ENCODE assay signal across 9 cellular contexts in genomic region chr4:1208266-1208961, GRCh38. TPM values are rescaled to one million over a fixed set of nuclear protein-coding genes. Genes with fewer than 3 reads are reported as not detected.
DNase-seq lines count a peak whose midpoint lies in the region; TF ChIP-seq lines count a peak whose summit lies in the region.
"Had no signal": no experiment of that assay in that cellular context is flagged by ENCODE, and none has a peak within 500 bp of the region (broad histone marks: within the 10 kb centered on the region; RNA-seq: fewer than 3 reads in every experiment).

No MANE protein-coding gene starts in this region.

- no peaks in the 10 kb centered on the region for H3K9me3 ChIP-seq in breast epithelium
- H3K9me3 ChIP-seq in mammary epithelial cell (replicated peaks; ENCODE audit: insufficient read depth, low read length) = no peaks in the 10 kb centered on the region

- dilution Hi-C loops in mammary epithelial cell (cut with HindIII; ENCODE audit: low sequenced_read_pairs) = no loop called here

- no peak for TF ChIP-seq POLR2A in breast epithelium (IDR thresholded peaks at IDR 0.05)

- intact Hi-C loops in breast epithelium (cut with DNase I; ENCODE audit: low total_unique reads) (no loop called here), mammary epithelial cell (cut with micrococcal nuclease) (no loop called here)

- no peaks in the 10 kb centered on the region for H3K27me3 ChIP-seq in breast epithelium
- H3K27me3 ChIP-seq in mammary epithelial cell (ENCODE audit: insufficient read depth, low read length) = no peaks in the 10 kb centered on the region

- H3K4me3 Mint-ChIP-seq in mesothelial cell of epicardium = no peak overlapping the region

- H2AFZ ChIP-seq in mammary epithelial cell (ENCODE audit: low read depth, low read length) = no peak overlapping the region

- H3K4me1 Mint-ChIP-seq in mesothelial cell of epicardium = peaks cover 6% of the 10 kb centered on the region

- H3K4me1 ChIP-seq in breast epithelium = peaks cover 3 to 5% of the 10 kb centered on the region in 2 donors
- no peaks in the 10 kb centered on the region for H3K4me1 ChIP-seq in mammary epithelial cell (ENCODE audit: insufficient read depth, low read length)

- no TSS peak for BruUV-seq in mammary epithelial cell (replicated peaks; lab: Mats Ljungman, UMichigan)

- WGBS in mammary epithelial cell (ENCODE audit: low coverage, missing lambda C conversion rate) = 99% methylated on average over 22 of the region's 37 CpGs

- H3K27ac Mint-ChIP-seq in mesothelial cell of epicardium = peak overlapping the region; percentile 71

- H3K27ac ChIP-seq in breast epithelium (peak overlapping the region; percentile 40 to 85), mammary epithelial cell (ENCODE audit: insufficient read depth, low read depth, low read length) (no peak overlapping the region)

- TF ChIP-seq CTCF in breast epithelium (IDR thresholded peaks at IDR 0.05) (no peak), mammary epithelial cell (conservative IDR thresholded peaks at IDR 0.05 in 1 of 2, IDR thresholded peaks at IDR 0.05 in 1 of 2; ENCODE audit: extremely low read depth in 1 of 2, insufficient read depth in 1 of 2, low read depth in 1 of 2, low read length in 2 of 2) (no peak), choroid plexus epithelial cell (conservative IDR thresholded peaks at IDR 0.05; ENCODE audit: low read depth, low read length) (no peak), mesothelial cell of epicardium (IDR thresholded peaks at IDR 0.05; ENCODE audit: unreplicated experiment) (no peak)

- H3K4me2 ChIP-seq in mammary epithelial cell (ENCODE audit: insufficient read depth, low read depth, low read length) = no peak overlapping the region

- H3K27me3 Mint-ChIP-seq in mesothelial cell of epicardium (ENCODE audit: low read depth) = no peaks in the 10 kb centered on the region

- no peaks in the 10 kb centered on the region for H3K9me3 Mint-ChIP-seq in mesothelial cell of epicardium

- peak overlapping the region in 1 of 3 donors; percentile 40 for H3K4me3 ChIP-seq in breast epithelium
- H3K4me3 ChIP-seq in mammary epithelial cell (replicated peaks in 1 of 3; ENCODE audit: insufficient read depth in 1 of 3, low read depth in 2 of 3, low read length in 3 of 3) = no peak overlapping the region
- no peak overlapping the region for H3K4me3 ChIP-seq in choroid plexus epithelial cell (ENCODE audit: low read depth, low read length)

- in situ Hi-C loops in mammary epithelial cell (cut with MboI; ENCODE audit: low sequenced_read_pairs in 2 of 2) = no loop called here

- H3K36me3 ChIP-seq in breast epithelium (no peaks in the 10 kb centered on the region), mammary epithelial cell (ENCODE audit: insufficient read depth, low read length) (peaks cover 10% of the 10 kb centered on the region)

- peaks cover 2% of the 10 kb centered on the region for H3K36me3 Mint-ChIP-seq in mesothelial cell of epicardium

- no peaks in the 10 kb centered on the region for H3K79me2 ChIP-seq in mammary epithelial cell (ENCODE audit: insufficient read depth, low read length)

- H3K9ac ChIP-seq in mammary epithelial cell (ENCODE audit: insufficient read depth, low read length) = no peak overlapping the region

- DNase-seq in breast epithelium (ENCODE audit: low spot score in 2 of 2) = no peak
- no peak for DNase-seq in mammary epithelial cell
- DNase-seq in choroid plexus epithelial cell (ENCODE audit: low read depth) = peak; percentile 27
- no peak for DNase-seq in mesothelial cell of epicardium (ENCODE audit: low spot score in 2 of 2, unreplicated experiment in 2 of 2)
- peak; percentile 42 for DNase-seq in ureter (ENCODE audit: low spot score)
- DNase-seq in DMS153 treated with DMSO at 0.1 percent for 48 hours (lab: John Stamatoyannopoulos, UW; ENCODE audit: unreplicated experiment) = no peak
- DNase-seq in NCI-H1417 treated with DMSO at 0.1 percent for 48 hours (lab: John Stamatoyannopoulos, UW) = no peak
- DNase-seq in HCEC 1CT = no peak
- DNase-seq: amniotic stem cell had no signal

- CTCF ChIA-PET in mammary epithelial cell (lab: Charles Lee; ENCODE audit: low non-redundant PET) = no interaction called here

- no peaks in the 10 kb centered on the region for H4K20me1 ChIP-seq in mammary epithelial cell (ENCODE audit: insufficient read depth, low read length)

RNA-seq across cellular contexts. Expression of gene SPON2, which starts 36.0 kb away (rescaled TPM):
- total RNA-seq in breast epithelium (10 to 100 TPM; 35.3 to 59.4 (median 36.1) TPM), mammary epithelial cell (1 to 10 TPM in 1 of 2 donors, under 1 TPM in 1; 0.83 to 1.2 TPM), mesothelial cell of epicardium (44.0 to 58.7 TPM (median 56.4 TPM) in 3 replicates), ureter (36.6 TPM)
- polyA plus RNA-seq in mammary epithelial cell = 0.11 TPM
- polyA minus RNA-seq in mammary epithelial cell = not detected

RNA-seq across cellular contexts. Expression of gene CTBP1, which starts 40.5 kb away (rescaled TPM):
- 100 to 1,000 TPM; 130 to 159 (median 133) TPM for total RNA-seq in breast epithelium
- total RNA-seq in mammary epithelial cell = 100 to 1,000 TPM; 127 to 237 TPM
- polyA plus RNA-seq in mammary epithelial cell = 83.3 TPM
- polyA minus RNA-seq in mammary epithelial cell = 32.7 TPM
- total RNA-seq in mesothelial cell of epicardium = 186 to 194 TPM (median 192 TPM) in 3 replicates
- total RNA-seq in ureter = 171 TPM

Comparison
In these comparisons a context has a peak if more than half of its experiments do, and no peak if none do; other contexts are left out.
1. RNA of gene SPON2, which starts 36.0 kb away (total RNA-seq): 44.0 to 58.7 TPM in mesothelial cell of epicardium, 36.6 TPM in ureter (single experiment) and 35.3 to 59.4 TPM in breast epithelium; 0.83 to 1.2 TPM in mammary epithelial cell; every median in the first group is over 10 times any median in the second.
2. DNase-seq: peak in choroid plexus epithelial cell (single experiment) and ureter (single experiment); none in breast epithelium (0 of 2), mammary epithelial cell (single experiment), mesothelial cell of epicardium (0 of 2), DMS153 treated with DMSO at 0.1 percent for 48 hours (single experiment), NCI-H1417 treated with DMSO at 0.1 percent for 48 hours (single experiment) and HCEC 1CT (single experiment).